12 cellular contexts compared by ENCODE assay signal in genomic region chr17:3660311-3660891, GRCh38. TPM values are rescaled to one million over a fixed set of nuclear protein-coding genes. Genes with fewer than 3 reads are reported as not detected.
DNase-seq lines count a peak whose midpoint lies in the region; ATAC-seq, FAIRE-seq and TF ChIP-seq lines count a peak whose summit lies in the region.
"Had no signal": no experiment of that assay in that cellular context is flagged by ENCODE, and none has a peak within 500 bp of the region (broad histone marks: within the 10 kb centered on the region; RNA-seq: fewer than 3 reads in every experiment).

No MANE protein-coding gene starts in this region.

- POLR2A ChIA-PET in HepG2 (lab: Yijun Ruan, JAX), result interaction anchor here (1.3 to 3.4 kb wide), 2 partner anchors 7 to 24 kb away, joined by 6 to 13 read pairs; partner anchors contain the start of genes CTNS and SHPK

- H3F3A ChIP-seq in smooth muscle cell (ENCODE audit: low read depth), result peaks cover 6% of the 10 kb centered on the region

- no peak for TF ChIP-seq POLR2A in HepG2 (IDR thresholded peaks at IDR 0.05; ENCODE audit: insufficient read depth in 1 of 2, low read depth in 2 of 2, low read length in 2 of 2)
- no peak for TF ChIP-seq POLR2A in thyroid gland (IDR thresholded peaks at IDR 0.05)

- H3K79me2 ChIP-seq in HepG2 (ENCODE audit: insufficient read depth, low read length) (no peaks in the 10 kb centered on the region), smooth muscle cell (ENCODE audit: low read depth) (no peaks in the 10 kb centered on the region)

- peaks cover 31% of the 10 kb centered on the region for H3K36me3 ChIP-seq in endodermal cell (ENCODE audit: control insufficient read depth, insufficient read depth, low read length)
- peaks cover 2 to 8% of the 10 kb centered on the region in 2 experiments; a peak in 3 of 5 replicates for H3K36me3 ChIP-seq in HepG2 (replicated peaks in 1 of 2; ENCODE audit: control insufficient read depth in 1 of 2, insufficient read depth in 2 of 2, low read length in 2 of 2)
- H3K36me3 ChIP-seq in smooth muscle cell (ENCODE audit: low read depth), result no peaks in the 10 kb centered on the region
- peaks cover 15 to 21% of the 10 kb centered on the region in 2 donors for H3K36me3 ChIP-seq in thyroid gland

- no peak for ATAC-seq in HepG2
- no peak for ATAC-seq in HG03354 (IDR thresholded peaks at IDR 0.05; ENCODE audit: poor library complexity, severe bottlenecking, unreplicated experiment)
- ATAC-seq: activated CD4-positive, CD25-positive, alpha-beta regulatory T cell treated with anti-CD3 and anti-CD28 coated beads, Interleukin-2, amount 50 U/mL, for 24 hours had no signal

- no peak for FAIRE-seq in HepG2 (lab: Jason Lieb, UNC)
- FAIRE-seq: GM18507 had no signal

- H3K27ac Mint-ChIP-seq in IgD-negative memory B cell (peak overlapping the region in 2 of 3 donors; percentile 27 to 69), endodermal cell (no peak overlapping the region)
- no peak overlapping the region for H3K27ac Mint-ChIP-seq in activated T-helper 2 cell treated with anti-CD3 and anti-CD28 coated beads, Interferon-gamma antibody, Interleukin-2, Interleukin-4, amounts not matched to agents 10 μg/mL and 5 μg/mL and 100 μg/mL, durations not matched to agents 14 hours and 24 hours and 36 hours

- H3K27ac ChIP-seq in endodermal cell (ENCODE audit: low read depth, low read length) (no peak overlapping the region), HepG2 (ENCODE audit: extremely low read length, insufficient read depth, low read length) (peak overlapping the region; percentile 26), smooth muscle cell (ENCODE audit: low read depth) (peak overlapping the region; percentile 86), thyroid gland (no peak overlapping the region)

- no peak overlapping the region for H3K9ac ChIP-seq in endodermal cell (ENCODE audit: extremely low read depth, low read length, poor library complexity, severe bottlenecking)
- H3K9ac ChIP-seq in HepG2 (ENCODE audit: insufficient read depth, low read depth, low read length), result no peak overlapping the region
- peak overlapping the region; percentile 67 for H3K9ac ChIP-seq in smooth muscle cell (ENCODE audit: low read depth)

- WGBS in endodermal cell (ENCODE audit: insufficient coverage in 1 of 2, insufficient read length in 1 of 2), 2 experiments, result 94 to 97% methylated on average over 15 to 23 of the region's 23 CpGs
- WGBS in HepG2 (ENCODE audit: low lambda C conversion rate), result 93% methylated on average over 17 of the region's 23 CpGs
- WGBS in smooth muscle cell (ENCODE audit: low lambda C conversion rate), result 97% methylated on average over 23 of the region's 23 CpGs
- WGBS in thyroid gland, 2 donors, result 93 to 97% methylated on average over 14 to 16 of the region's 23 CpGs

- no TSS peak for BruUV-seq in HepG2 (replicated peaks; lab: Mats Ljungman, UMichigan)

- TF ChIP-seq CTCF in endodermal cell (conservative IDR thresholded peaks at IDR 0.05) (no peak), HepG2 (CRISPR knock-in tag; IDR thresholded peaks at IDR 0.05) (no peak), smooth muscle cell (IDR thresholded peaks at IDR 0.05; ENCODE audit: borderline replicate concordance, insufficient read depth, poor library complexity, severe bottlenecking) (no peak), thyroid gland (IDR thresholded peaks at IDR 0.05) (no peak)

- TF ChIP-seq EP300 in HepG2 (IDR thresholded peaks at IDR 0.05; ENCODE audit: low read depth in 2 of 2, low read length in 2 of 2), result no peak
- no peak for TF ChIP-seq EP300 in HepG2 (CRISPR knock-in tag; IDR thresholded peaks at IDR 0.05; ENCODE audit: borderline replicate concordance)

- no peak overlapping the region for H3K4me3 ChIP-seq in endodermal cell (ENCODE audit: low read length)
- H3K4me3 ChIP-seq in HepG2 (replicated peaks in 1 of 3; ENCODE audit: insufficient read depth in 1 of 3, low read depth in 2 of 3, low read length in 3 of 3), result no peak overlapping the region
- no peak overlapping the region for H3K4me3 ChIP-seq in smooth muscle cell
- no peak overlapping the region for H3K4me3 ChIP-seq in thyroid gland (replicated peaks in 1 of 3)

- H3K4me1 ChIP-seq in endodermal cell (ENCODE audit: control insufficient read depth, insufficient read depth, low read length) (no peaks in the 10 kb centered on the region), HepG2 (ENCODE audit: insufficient read depth, low read length) (peaks cover 24% of the 10 kb centered on the region), smooth muscle cell (ENCODE audit: low read depth) (peaks cover 4% of the 10 kb centered on the region), thyroid gland (peaks cover 0 to 11% of the 10 kb centered on the region in 2 donors)

- CTCF ChIA-PET in HepG2 (lab: Yijun Ruan, JAX; ENCODE audit: low intra/inter-chr PET ratio, low total read pairs), result no interaction called here

- in situ Hi-C loops in HepG2 (cut with HindIII; ENCODE audit: extremely low pct_ligation_motif_present, low pct_unique_long_range_greater_than_20kb), result loop anchor here (10.0 kb wide), 1 partner anchor 616 kb away; no protein-coding TSS in a partner anchor

- H3K9me3 Mint-ChIP-seq in IgD-negative memory B cell, result no peaks in the 10 kb centered on the region
- no peaks in the 10 kb centered on the region for H3K9me3 Mint-ChIP-seq in endodermal cell
- no peaks in the 10 kb centered on the region for H3K9me3 Mint-ChIP-seq in activated T-helper 2 cell treated with anti-CD3 and anti-CD28 coated beads, Interferon-gamma antibody, Interleukin-2, Interleukin-4, amounts not matched to agents 10 μg/mL and 5 μg/mL and 100 μg/mL, durations not matched to agents 14 hours and 24 hours and 36 hours

- H3K4me3 Mint-ChIP-seq in IgD-negative memory B cell, result peak overlapping the region in 1 of 4 donors; percentile 57
- H3K4me3 Mint-ChIP-seq in endodermal cell, result no peak overlapping the region
- H3K4me3 Mint-ChIP-seq in activated T-helper 2 cell treated with anti-CD3 and anti-CD28 coated beads, Interferon-gamma antibody, Interleukin-2, Interleukin-4, amounts not matched to agents 10 μg/mL and 5 μg/mL and 100 μg/mL, durations not matched to agents 14 hours and 24 hours and 36 hours (ENCODE audit: low read depth), result no peak overlapping the region

- H3K36me3 Mint-ChIP-seq in IgD-negative memory B cell (peaks cover 7% of the 10 kb centered on the region), endodermal cell (ENCODE audit: low read depth) (peaks cover 24% of the 10 kb centered on the region)
- H3K36me3 Mint-ChIP-seq in activated T-helper 2 cell treated with anti-CD3 and anti-CD28 coated beads, Interferon-gamma antibody, Interleukin-2, Interleukin-4, amounts not matched to agents 10 μg/mL and 5 μg/mL and 100 μg/mL, durations not matched to agents 14 hours and 24 hours and 36 hours (ENCODE audit: low read depth), result peaks cover 13% of the 10 kb centered on the region

- H4K20me1 ChIP-seq in HepG2 (ENCODE audit: insufficient read depth, low read length) (no peaks in the 10 kb centered on the region), smooth muscle cell (ENCODE audit: low read depth) (peaks cover 27% of the 10 kb centered on the region)

- H3K4me1 Mint-ChIP-seq in IgD-negative memory B cell (peaks cover 1 to 5% (median 2%) of the 10 kb centered on the region in 3 donors), endodermal cell (no peaks in the 10 kb centered on the region)
- H3K4me1 Mint-ChIP-seq in activated T-helper 2 cell treated with anti-CD3 and anti-CD28 coated beads, Interferon-gamma antibody, Interleukin-2, Interleukin-4, amounts not matched to agents 10 μg/mL and 5 μg/mL and 100 μg/mL, durations not matched to agents 14 hours and 24 hours and 36 hours (ENCODE audit: low read depth), result peaks cover 2% of the 10 kb centered on the region

- H3K27me3 Mint-ChIP-seq in IgD-negative memory B cell (no peaks in the 10 kb centered on the region), endodermal cell (ENCODE audit: insufficient read depth) (no peaks in the 10 kb centered on the region)
- H3K27me3 Mint-ChIP-seq in activated T-helper 2 cell treated with anti-CD3 and anti-CD28 coated beads, Interferon-gamma antibody, Interleukin-2, Interleukin-4, amounts not matched to agents 10 μg/mL and 5 μg/mL and 100 μg/mL, durations not matched to agents 14 hours and 24 hours and 36 hours (ENCODE audit: low read depth), result no peaks in the 10 kb centered on the region

- H3K27me3 ChIP-seq in endodermal cell (ENCODE audit: control insufficient read depth, insufficient read depth, low read length, poor library complexity, severe bottlenecking), result no peaks in the 10 kb centered on the region
- H3K27me3 ChIP-seq in HepG2 (ENCODE audit: control insufficient read depth in 1 of 2, insufficient read depth in 2 of 2, low read length in 2 of 2), result no peaks in the 10 kb centered on the region
- no peaks in the 10 kb centered on the region for H3K27me3 ChIP-seq in smooth muscle cell (ENCODE audit: low read depth)
- H3K27me3 ChIP-seq in thyroid gland, result no peaks in the 10 kb centered on the region

- intact Hi-C loops in HepG2 (cut with micrococcal nuclease; ENCODE audit: unreplicated experiment), result no loop called here
- intact Hi-C loops in thyroid gland (cut with DNase I), result no loop called here
- intact Hi-C loops in activated T-helper 2 cell treated with anti-CD3 and anti-CD28 coated beads, Interferon-gamma antibody, Interleukin-2, Interleukin-4, amounts not matched to agents 10 μg/mL and 5 μg/mL and 100 μg/mL, durations not matched to agents 14 hours and 24 hours and 36 hours (cut with micrococcal nuclease), result no loop called here

- H2AFZ ChIP-seq in HepG2 (ENCODE audit: low read length), result no peak overlapping the region
- H2AFZ ChIP-seq in smooth muscle cell (ENCODE audit: low read depth), result no peak overlapping the region

- H3K4me2 ChIP-seq in HepG2 (ENCODE audit: low read depth, low read length), result no peak overlapping the region
- H3K4me2 ChIP-seq in smooth muscle cell, result peak overlapping the region; percentile 11

- DNase-seq in endodermal cell (peak; percentile 51), HepG2 (ENCODE audit: low spot score) (no peak), smooth muscle cell (lab: John Stamatoyannopoulos, UW; ENCODE audit: unreplicated experiment) (no peak), thyroid gland (no peak)
- no peak for DNase-seq in NK-92 treated with Interleukin-12 subunit alpha and Interleukin-12 subunit beta, amount 100 ng/mL, for 24 hours (lab: John Stamatoyannopoulos, UW)
- no peak for DNase-seq in activated T-helper 2 cell treated with anti-CD3 and anti-CD28 coated beads, Interferon-gamma antibody, Interleukin-2, Interleukin-4, amounts not matched to agents 10 μg/mL and 5 μg/mL and 100 μg/mL, durations not matched to agents 14 hours and 24 hours and 36 hours (ENCODE audit: low spot score)
- DNase-seq: activated T-cell treated with anti-CD3 and anti-CD28 coated beads, Interleukin-2, amount 50 U/mL, for 48 hours; NCI-H345 had no signal

- no peaks in the 10 kb centered on the region for H3K9me3 ChIP-seq in endodermal cell (ENCODE audit: control insufficient read depth, low read length)
- H3K9me3 ChIP-seq in HepG2 (ENCODE audit: low read length), result no peaks in the 10 kb centered on the region
- no peaks in the 10 kb centered on the region for H3K9me3 ChIP-seq in smooth muscle cell (replicated peaks; ENCODE audit: low read depth)
- H3K9me3 ChIP-seq in thyroid gland, result no peaks in the 10 kb centered on the region

- no peak for TF ChIP-seq RAD21 in HepG2 (CRISPR knock-in tag; IDR thresholded peaks at IDR 0.05)

RNA-seq across cellular contexts. Expression of gene TAX1BP3, which starts 8.0 kb away (rescaled TPM):
- polyA plus RNA-seq in IgD-negative memory B cell (72.1 TPM), HepG2 (2011; rRNA removed) (16.7 and 20.4 TPM in 2 replicates), smooth muscle cell (248 and 295 TPM in 2 replicates)
- total RNA-seq in endodermal cell (10 to 100 TPM; 69.6 to 86.8 TPM), HepG2 (2016; rRNA removed; fragmentation: Illumina TruSeq; extraction: Trizol) (44.5 and 45.1 TPM in 2 replicates), smooth muscle cell (115 and 127 TPM in 2 replicates), thyroid gland (100 to 1,000 TPM in 2 of 4 donors, 10 to 100 TPM in 2; 62.9 to 151 (median 120) TPM)
- 68.5 TPM for polyA plus RNA-seq in endodermal cell (2013, experiment 1 of 2)
- 73.9 TPM for polyA plus RNA-seq in endodermal cell (2013, experiment 2 of 2)
- total RNA-seq in HepG2 (2016; cell fraction: cytosol; rRNA removed; fragmentation: Illumina TruSeq; extraction: Trizol; ENCODE audit: low read depth), result 20.2 and 21.9 TPM in 2 replicates
- 43.7 and 44.8 TPM in 2 replicates for total RNA-seq in HepG2 (2016; cell fraction: insoluble cytoplasmic fraction; rRNA removed; fragmentation: Illumina TruSeq; extraction: Trizol)
- 44.2 and 51.0 TPM in 2 replicates for total RNA-seq in HepG2 (2016; cell fraction: membrane; rRNA removed; fragmentation: Illumina TruSeq; extraction: Trizol)
- total RNA-seq in HepG2 (2016; cell fraction: nucleus; rRNA removed; fragmentation: Illumina TruSeq; extraction: Trizol), result 17.2 and 23.9 TPM in 2 replicates
- polyA plus RNA-seq in HepG2 (2011; cell fraction: cytosol; rRNA removed), result 27.1 and 29.0 TPM in 2 replicates
- polyA plus RNA-seq in HepG2 (2011; cell fraction: nucleus; rRNA removed), result 19.8 and 21.2 TPM in 2 replicates
- polyA plus RNA-seq in HepG2 (2012), result 14.6 and 15.5 TPM in 2 replicates
- polyA plus RNA-seq in HepG2 (2016; cell fraction: cytosol; fragmentation: Illumina TruSeq; extraction: Trizol; ENCODE audit: low read depth), result 23.2 and 28.8 TPM in 2 replicates
- 43.3 and 55.1 TPM in 2 replicates for polyA plus RNA-seq in HepG2 (2016; cell fraction: insoluble cytoplasmic fraction; fragmentation: Illumina TruSeq; extraction: Trizol; ENCODE audit: low read depth)
- 46.7 and 49.7 TPM in 2 replicates for polyA plus RNA-seq in HepG2 (2016; cell fraction: membrane; fragmentation: Illumina TruSeq; extraction: Trizol; ENCODE audit: low read depth)
- polyA plus RNA-seq in HepG2 (2016; cell fraction: nucleus; fragmentation: Illumina TruSeq; extraction: Trizol; ENCODE audit: insufficient read depth, low read depth), result 31.7 and 35.3 TPM in 2 replicates
- 23.4 and 40.0 TPM in 2 replicates for polyA minus RNA-seq in HepG2 (2011; rRNA and poly(A)+ RNA removed; ENCODE audit: low replicate concordance)
- 12.6 and 16.6 TPM in 2 replicates for polyA minus RNA-seq in HepG2 (2011; cell fraction: cytosol; rRNA and poly(A)+ RNA removed)
- 11.7 and 13.6 TPM in 2 replicates for polyA minus RNA-seq in HepG2 (2011; cell fraction: nucleus; rRNA and poly(A)+ RNA removed)
- total RNA-seq in activated T-helper 2 cell treated with anti-CD3 and anti-CD28 coated beads, Interferon-gamma antibody, Interleukin-2, Interleukin-4, amounts not matched to agents 10 μg/mL and 5 μg/mL and 100 μg/mL, durations not matched to agents 14 hours and 24 hours and 36 hours, result 39.0 and 40.9 TPM in 2 replicates

RNA-seq across cellular contexts. Expression of gene EMC6, which starts 8.2 kb away (rescaled TPM):
- polyA plus RNA-seq in IgD-negative memory B cell, result 81.8 TPM
- 10 to 100 TPM; 59.4 to 69.5 TPM for total RNA-seq in endodermal cell
- polyA plus RNA-seq in endodermal cell (2013, experiment 1 of 2), result 77.3 TPM
- polyA plus RNA-seq in endodermal cell (2013, experiment 2 of 2), result 68.2 TPM
- 42.2 and 45.1 TPM in 2 replicates for total RNA-seq in HepG2 (2016; rRNA removed; fragmentation: Illumina TruSeq; extraction: Trizol)
- 60.5 and 83.6 TPM in 2 replicates for total RNA-seq in HepG2 (2016; cell fraction: cytosol; rRNA removed; fragmentation: Illumina TruSeq; extraction: Trizol; ENCODE audit: low read depth)
- total RNA-seq in HepG2 (2016; cell fraction: insoluble cytoplasmic fraction; rRNA removed; fragmentation: Illumina TruSeq; extraction: Trizol), result 42.9 and 47.7 TPM in 2 replicates
- 57.6 and 76.2 TPM in 2 replicates for total RNA-seq in HepG2 (2016; cell fraction: membrane; rRNA removed; fragmentation: Illumina TruSeq; extraction: Trizol)
- total RNA-seq in HepG2 (2016; cell fraction: nucleus; rRNA removed; fragmentation: Illumina TruSeq; extraction: Trizol), result 22.4 and 23.6 TPM in 2 replicates
- polyA plus RNA-seq in HepG2 (2011; rRNA removed), result 47.7 and 53.7 TPM in 2 replicates
- polyA plus RNA-seq in HepG2 (2011; cell fraction: cytosol; rRNA removed), result 50.2 and 99.7 TPM in 2 replicates
- polyA plus RNA-seq in HepG2 (2011; cell fraction: nucleus; rRNA removed), result 28.3 and 28.6 TPM in 2 replicates
- 37.0 and 41.4 TPM in 2 replicates for polyA plus RNA-seq in HepG2 (2012)
- polyA plus RNA-seq in HepG2 (2016; cell fraction: cytosol; fragmentation: Illumina TruSeq; extraction: Trizol; ENCODE audit: low read depth), result 126 and 179 TPM in 2 replicates
- polyA plus RNA-seq in HepG2 (2016; cell fraction: insoluble cytoplasmic fraction; fragmentation: Illumina TruSeq; extraction: Trizol; ENCODE audit: low read depth), result 92.6 and 104 TPM in 2 replicates
- 107 and 132 TPM in 2 replicates for polyA plus RNA-seq in HepG2 (2016; cell fraction: membrane; fragmentation: Illumina TruSeq; extraction: Trizol; ENCODE audit: low read depth)
- polyA plus RNA-seq in HepG2 (2016; cell fraction: nucleus; fragmentation: Illumina TruSeq; extraction: Trizol; ENCODE audit: insufficient read depth, low read depth), result 69.7 and 73.2 TPM in 2 replicates
- 22.5 and 22.6 TPM in 2 replicates for polyA minus RNA-seq in HepG2 (2011; rRNA and poly(A)+ RNA removed; ENCODE audit: low replicate concordance)
- 17.3 and 24.3 TPM in 2 replicates for polyA minus RNA-seq in HepG2 (2011; cell fraction: cytosol; rRNA and poly(A)+ RNA removed)
- 8.5 and 13.6 TPM in 2 replicates for polyA minus RNA-seq in HepG2 (2011; cell fraction: nucleus; rRNA and poly(A)+ RNA removed)
- total RNA-seq in smooth muscle cell, result 59.7 and 64.1 TPM in 2 replicates
- 123 and 143 TPM in 2 replicates for polyA plus RNA-seq in smooth muscle cell
- total RNA-seq in thyroid gland, result 10 to 100 TPM in 2 of 4 donors, 1 to 10 TPM in 2; 4.1 to 17.3 (median 11.5) TPM
- total RNA-seq in activated T-helper 2 cell treated with anti-CD3 and anti-CD28 coated beads, Interferon-gamma antibody, Interleukin-2, Interleukin-4, amounts not matched to agents 10 μg/mL and 5 μg/mL and 100 μg/mL, durations not matched to agents 14 hours and 24 hours and 36 hours, result 61.7 and 64.9 TPM in 2 replicates

RNA-seq across cellular contexts. Expression of gene CTNS, which starts 23.8 kb away (rescaled TPM):
- polyA plus RNA-seq in IgD-negative memory B cell (13.0 TPM), HepG2 (2011; rRNA removed) (9.5 and 13.0 TPM in 2 replicates), smooth muscle cell (13.7 and 15.8 TPM in 2 replicates)
- total RNA-seq in endodermal cell (10 to 100 TPM; 17.2 to 18.8 TPM), HepG2 (2016; rRNA removed; fragmentation: Illumina TruSeq; extraction: Trizol) (6.5 and 13.7 TPM in 2 replicates), smooth muscle cell (20.6 and 24.9 TPM in 2 replicates), thyroid gland (10 to 100 TPM; 21.4 to 36.6 (median 28.6) TPM)
- 16.9 TPM for polyA plus RNA-seq in endodermal cell (2013, experiment 1 of 2)
- 14.1 TPM for polyA plus RNA-seq in endodermal cell (2013, experiment 2 of 2)
- total RNA-seq in HepG2 (2016; cell fraction: cytosol; rRNA removed; fragmentation: Illumina TruSeq; extraction: Trizol; ENCODE audit: low read depth), result 1.8 and 2.6 TPM in 2 replicates
- total RNA-seq in HepG2 (2016; cell fraction: insoluble cytoplasmic fraction; rRNA removed; fragmentation: Illumina TruSeq; extraction: Trizol), result 9.9 and 14.3 TPM in 2 replicates
- total RNA-seq in HepG2 (2016; cell fraction: membrane; rRNA removed; fragmentation: Illumina TruSeq; extraction: Trizol), result 6.1 and 6.2 TPM in 2 replicates
- total RNA-seq in HepG2 (2016; cell fraction: nucleus; rRNA removed; fragmentation: Illumina TruSeq; extraction: Trizol), result 11.2 and 14.3 TPM in 2 replicates
- 9.4 and 10.3 TPM in 2 replicates for polyA plus RNA-seq in HepG2 (2011; cell fraction: cytosol; rRNA removed)
- polyA plus RNA-seq in HepG2 (2011; cell fraction: nucleus; rRNA removed), result 20.7 and 23.6 TPM in 2 replicates
- polyA plus RNA-seq in HepG2 (2012), result 8.5 and 12.6 TPM in 2 replicates
- 2.0 and 2.2 TPM in 2 replicates for polyA plus RNA-seq in HepG2 (2016; cell fraction: cytosol; fragmentation: Illumina TruSeq; extraction: Trizol; ENCODE audit: low read depth)
- 7.3 and 8.2 TPM in 2 replicates for polyA plus RNA-seq in HepG2 (2016; cell fraction: insoluble cytoplasmic fraction; fragmentation: Illumina TruSeq; extraction: Trizol; ENCODE audit: low read depth)
- 4.5 and 5.9 TPM in 2 replicates for polyA plus RNA-seq in HepG2 (2016; cell fraction: membrane; fragmentation: Illumina TruSeq; extraction: Trizol; ENCODE audit: low read depth)
- polyA plus RNA-seq in HepG2 (2016; cell fraction: nucleus; fragmentation: Illumina TruSeq; extraction: Trizol; ENCODE audit: insufficient read depth, low read depth), result 20.2 and 21.3 TPM in 2 replicates
- 10.3 and 11.2 TPM in 2 replicates for polyA minus RNA-seq in HepG2 (2011; rRNA and poly(A)+ RNA removed; ENCODE audit: low replicate concordance)
- polyA minus RNA-seq in HepG2 (2011; cell fraction: cytosol; rRNA and poly(A)+ RNA removed), result 5.1 and 6.0 TPM in 2 replicates
- polyA minus RNA-seq in HepG2 (2011; cell fraction: nucleus; rRNA and poly(A)+ RNA removed), result 9.7 TPM in 2 replicates
- total RNA-seq in activated T-helper 2 cell treated with anti-CD3 and anti-CD28 coated beads, Interferon-gamma antibody, Interleukin-2, Interleukin-4, amounts not matched to agents 10 μg/mL and 5 μg/mL and 100 μg/mL, durations not matched to agents 14 hours and 24 hours and 36 hours, result 46.6 and 47.9 TPM in 2 replicates

RNA-seq across cellular contexts. Expression of gene SHPK, which starts 24.4 kb away (rescaled TPM):
- polyA plus RNA-seq in IgD-negative memory B cell, result 7.0 TPM
- total RNA-seq in endodermal cell, result 10 to 100 TPM; 35.2 to 46.4 TPM
- polyA plus RNA-seq in endodermal cell (2013, experiment 1 of 2), result 18.2 TPM
- 18.6 TPM for polyA plus RNA-seq in endodermal cell (2013, experiment 2 of 2)
- 25.2 and 30.9 TPM in 2 replicates for total RNA-seq in HepG2 (2016; rRNA removed; fragmentation: Illumina TruSeq; extraction: Trizol)
- 3.5 and 3.8 TPM in 2 replicates for total RNA-seq in HepG2 (2016; cell fraction: cytosol; rRNA removed; fragmentation: Illumina TruSeq; extraction: Trizol; ENCODE audit: low read depth)
- total RNA-seq in HepG2 (2016; cell fraction: insoluble cytoplasmic fraction; rRNA removed; fragmentation: Illumina TruSeq; extraction: Trizol), result 25.0 and 28.4 TPM in 2 replicates
- total RNA-seq in HepG2 (2016; cell fraction: membrane; rRNA removed; fragmentation: Illumina TruSeq; extraction: Trizol), result 7.6 and 8.2 TPM in 2 replicates
- 20.4 and 24.0 TPM in 2 replicates for total RNA-seq in HepG2 (2016; cell fraction: nucleus; rRNA removed; fragmentation: Illumina TruSeq; extraction: Trizol)
- 16.2 and 20.4 TPM in 2 replicates for polyA plus RNA-seq in HepG2 (2011; rRNA removed)
- polyA plus RNA-seq in HepG2 (2011; cell fraction: cytosol; rRNA removed), result 16.1 and 16.7 TPM in 2 replicates
- 27.2 and 28.1 TPM in 2 replicates for polyA plus RNA-seq in HepG2 (2011; cell fraction: nucleus; rRNA removed)
- 13.6 and 14.5 TPM in 2 replicates for polyA plus RNA-seq in HepG2 (2012)
- polyA plus RNA-seq in HepG2 (2016; cell fraction: cytosol; fragmentation: Illumina TruSeq; extraction: Trizol; ENCODE audit: low read depth), result 1.1 and 1.2 TPM in 2 replicates
- 18.4 and 20.4 TPM in 2 replicates for polyA plus RNA-seq in HepG2 (2016; cell fraction: insoluble cytoplasmic fraction; fragmentation: Illumina TruSeq; extraction: Trizol; ENCODE audit: low read depth)
- polyA plus RNA-seq in HepG2 (2016; cell fraction: membrane; fragmentation: Illumina TruSeq; extraction: Trizol; ENCODE audit: low read depth), result 2.5 and 3.0 TPM in 2 replicates
- 24.9 and 27.7 TPM in 2 replicates for polyA plus RNA-seq in HepG2 (2016; cell fraction: nucleus; fragmentation: Illumina TruSeq; extraction: Trizol; ENCODE audit: insufficient read depth, low read depth)
- 24.9 and 63.4 TPM in 2 replicates for polyA minus RNA-seq in HepG2 (2011; rRNA and poly(A)+ RNA removed; ENCODE audit: low replicate concordance)
- 15.3 and 17.2 TPM in 2 replicates for polyA minus RNA-seq in HepG2 (2011; cell fraction: cytosol; rRNA and poly(A)+ RNA removed)
- 33.7 and 38.2 TPM in 2 replicates for polyA minus RNA-seq in HepG2 (2011; cell fraction: nucleus; rRNA and poly(A)+ RNA removed)
- 9.0 and 9.5 TPM in 2 replicates for total RNA-seq in smooth muscle cell
- 5.3 and 8.2 TPM in 2 replicates for polyA plus RNA-seq in smooth muscle cell
- total RNA-seq in thyroid gland, result 10 to 100 TPM; 16.1 to 18.4 (median 17.6) TPM
- 19.5 and 19.7 TPM in 2 replicates for total RNA-seq in activated T-helper 2 cell treated with anti-CD3 and anti-CD28 coated beads, Interferon-gamma antibody, Interleukin-2, Interleukin-4, amounts not matched to agents 10 μg/mL and 5 μg/mL and 100 μg/mL, durations not matched to agents 14 hours and 24 hours and 36 hours

RNA-seq across cellular contexts. Expression of gene P2RX5, which starts 35.6 kb away (rescaled TPM):
- polyA plus RNA-seq in IgD-negative memory B cell, result 764 TPM
- under 1 TPM; 0.46 to 0.57 TPM for total RNA-seq in endodermal cell
- 0.36 TPM for polyA plus RNA-seq in endodermal cell (2013, experiment 1 of 2)
- 0.46 TPM for polyA plus RNA-seq in endodermal cell (2013, experiment 2 of 2)
- 0.90 and 0.95 TPM in 2 replicates for total RNA-seq in HepG2 (2016; rRNA removed; fragmentation: Illumina TruSeq; extraction: Trizol)
- total RNA-seq in HepG2 (2016; cell fraction: cytosol; rRNA removed; fragmentation: Illumina TruSeq; extraction: Trizol; ENCODE audit: low read depth), result 0.20 and 0.79 TPM in 2 replicates
- total RNA-seq in HepG2 (2016; cell fraction: insoluble cytoplasmic fraction; rRNA removed; fragmentation: Illumina TruSeq; extraction: Trizol), result 0.64 and 0.82 TPM in 2 replicates
- 0.62 and 0.93 TPM in 2 replicates for total RNA-seq in HepG2 (2016; cell fraction: membrane; rRNA removed; fragmentation: Illumina TruSeq; extraction: Trizol)
- total RNA-seq in HepG2 (2016; cell fraction: nucleus; rRNA removed; fragmentation: Illumina TruSeq; extraction: Trizol), result 0.53 and 1.1 TPM in 2 replicates
- polyA plus RNA-seq in HepG2 (2011; rRNA removed), result 1.0 and 1.7 TPM in 2 replicates
- polyA plus RNA-seq in HepG2 (2011; cell fraction: cytosol; rRNA removed), result 1.4 and 1.5 TPM in 2 replicates
- polyA plus RNA-seq in HepG2 (2011; cell fraction: nucleus; rRNA removed), result 1.6 and 1.9 TPM in 2 replicates
- polyA plus RNA-seq in HepG2 (2012), result 0.50 and 1.1 TPM in 2 replicates
- polyA plus RNA-seq in HepG2 (2016; cell fraction: cytosol; fragmentation: Illumina TruSeq; extraction: Trizol; ENCODE audit: low read depth), result 0.24 and 0.38 TPM in 2 replicates
- polyA plus RNA-seq in HepG2 (2016; cell fraction: insoluble cytoplasmic fraction; fragmentation: Illumina TruSeq; extraction: Trizol; ENCODE audit: low read depth), result 0.46 and 0.98 TPM in 2 replicates
- polyA plus RNA-seq in HepG2 (2016; cell fraction: membrane; fragmentation: Illumina TruSeq; extraction: Trizol; ENCODE audit: low read depth), result 0.48 and 0.70 TPM in 2 replicates
- polyA plus RNA-seq in HepG2 (2016; cell fraction: nucleus; fragmentation: Illumina TruSeq; extraction: Trizol; ENCODE audit: insufficient read depth, low read depth), result 1.5 and 1.7 TPM in 2 replicates
- 1.6 and 53.3 TPM in 2 replicates for polyA minus RNA-seq in HepG2 (2011; rRNA and poly(A)+ RNA removed; ENCODE audit: low replicate concordance)
- polyA minus RNA-seq in HepG2 (2011; cell fraction: cytosol; rRNA and poly(A)+ RNA removed), result 0.49 and 1.2 TPM in 2 replicates
- 0.87 and 1.0 TPM in 2 replicates for polyA minus RNA-seq in HepG2 (2011; cell fraction: nucleus; rRNA and poly(A)+ RNA removed)
- 0.72 TPM in 1 of 2 replicates, not detected in the other for total RNA-seq in smooth muscle cell
- polyA plus RNA-seq in smooth muscle cell, result 0.59 TPM in 1 of 2 replicates, not detected in the other
- total RNA-seq in thyroid gland, result under 1 TPM in 1 of 4 donors, not detected in 3; 0.54 TPM
- total RNA-seq in activated T-helper 2 cell treated with anti-CD3 and anti-CD28 coated beads, Interferon-gamma antibody, Interleukin-2, Interleukin-4, amounts not matched to agents 10 μg/mL and 5 μg/mL and 100 μg/mL, durations not matched to agents 14 hours and 24 hours and 36 hours, result 111 and 118 TPM in 2 replicates

Comparison
In these comparisons a context has a peak if more than half of its experiments do, and no peak if none do; other contexts are left out.
1. H3K27ac Mint-ChIP-seq: peak in IgD-negative memory B cell (2 of 3); none in endodermal cell (single experiment) and activated T-helper 2 cell treated with anti-CD3 and anti-CD28 coated beads, Interferon-gamma antibody, Interleukin-2, Interleukin-4, amounts not matched to agents 10 μg/mL and 5 μg/mL and 100 μg/mL, durations not matched to agents 14 hours and 24 hours and 36 hours (single experiment).
2. H3K27ac ChIP-seq: peak in HepG2 (single experiment) and smooth muscle cell (single experiment); none in endodermal cell (single experiment) and thyroid gland (0 of 3).